ENCODE assay signal across 8 cellular contexts in the genomic region with DNA sequence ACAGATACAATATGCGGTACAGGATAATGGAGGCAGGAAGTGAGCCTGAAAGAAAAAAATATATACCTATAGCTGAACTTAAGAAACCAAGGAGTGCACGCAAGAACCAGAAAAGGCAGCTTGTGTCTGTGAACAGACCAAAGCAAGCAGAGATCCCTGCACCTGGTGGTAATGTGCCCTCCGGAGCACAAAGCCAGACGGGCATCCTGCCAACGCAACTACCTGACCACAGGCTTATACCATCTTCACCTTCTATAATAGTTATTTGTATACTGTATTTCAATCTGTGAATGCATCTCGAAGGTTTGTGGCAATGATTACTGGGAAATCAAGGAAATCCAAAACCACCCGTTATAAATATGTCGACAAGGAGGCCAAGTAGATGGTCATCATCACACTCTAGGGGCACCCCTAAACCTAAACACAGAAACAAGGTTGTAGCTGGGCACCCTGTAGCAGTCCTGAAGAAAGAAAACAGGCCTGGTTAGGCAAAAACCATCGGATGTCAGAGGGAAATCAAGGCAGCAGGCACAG. TPM values are rescaled to one million over a fixed set of nuclear protein-coding genes. Genes with fewer than 3 reads are reported as not detected.
DNase-seq lines count a peak whose midpoint lies in the region; ATAC-seq, FAIRE-seq and TF ChIP-seq lines count a peak whose summit lies in the region.

No MANE protein-coding gene starts in this region.

- H3K27me3 ChIP-seq in adrenal gland, result no peaks in the 10 kb centered on the region
- H3K27me3 ChIP-seq in small intestine (ENCODE audit: control insufficient read depth in 2 of 2, insufficient read depth in 2 of 2, low read length in 2 of 2), result no peaks in the 10 kb centered on the region

- FAIRE-seq in small intestine (lab: Jason Lieb, UNC), result no peak

- no peaks in the 10 kb centered on the region for H3K36me3 ChIP-seq in adrenal gland (replicated peaks in 1 of 2)
- H3K36me3 ChIP-seq in small intestine (ENCODE audit: control insufficient read depth in 2 of 2, insufficient read depth in 2 of 2, low read length in 2 of 2), result no peaks in the 10 kb centered on the region

- peak overlapping the region in 4 of 5 donors; percentile 84 to 93 (median 90) for H3K27ac ChIP-seq in adrenal gland
- peak overlapping the region; percentile 77 to 90 for H3K27ac ChIP-seq in small intestine (ENCODE audit: low read depth in 1 of 2, low read length in 1 of 2)

- no peak for TF ChIP-seq POLR2A in adrenal gland (IDR thresholded peaks at IDR 0.05)

- H3K4me1 ChIP-seq in adrenal gland (replicated peaks in 1 of 2), result peaks cover 18 to 24% of the 10 kb centered on the region in 2 donors
- H3K4me1 ChIP-seq in small intestine (ENCODE audit: control insufficient read depth in 2 of 2, insufficient read depth in 1 of 2, low read depth in 1 of 2, low read length in 1 of 2), result peaks cover 0 to 7% of the 10 kb centered on the region in 2 donors

- H3K9me3 ChIP-seq in adrenal gland (replicated peaks in 1 of 3) (no peaks in the 10 kb centered on the region), iPS-18c (ENCODE audit: control insufficient read depth, insufficient read depth, low read length) (peaks cover 2% of the 10 kb centered on the region), small intestine (ENCODE audit: control insufficient read depth, low read depth) (no peaks in the 10 kb centered on the region)

- in situ Hi-C loops in SK-MEL-5 (cut with HindIII; ENCODE audit: low pct_unique_long_range_greater_than_20kb, low sequenced_read_pairs), result no loop called here

- H3K4me3 ChIP-seq in adrenal gland, result peak overlapping the region; percentile 13 to 88 (median 42)
- H3K4me3 ChIP-seq in iPS-18c (ENCODE audit: insufficient read depth, low read depth, low read length), result peak overlapping the region; percentile 81
- H3K4me3 ChIP-seq in small intestine (ENCODE audit: low read depth in 1 of 2, low read length in 2 of 2), result peak overlapping the region; percentile 75 to 79

- WGBS in adrenal gland, 4 donors, result 9 to 13% (median 12%) methylated on average over 8 to 9 of the region's 9 CpGs
- 0 to 6% (median 2%) methylated on average over 9 of the region's 9 CpGs for WGBS in small intestine, 3 donors

- DNase-seq in COR-L47 (lab: John Stamatoyannopoulos, UW) (peak; percentile 73), HK-2 (ENCODE audit: unreplicated experiment) (peak; percentile 44), SK-MEL-5 (ENCODE audit: low read depth, low spot score) (peak; percentile 17), adrenal gland (peak in 5 of 7 donors; percentile 17 to 62 (median 40)), small intestine (peak; percentile 41), CD1c-positive myeloid dendritic cell (ENCODE audit: extremely low spot score) (no peak)

- intact Hi-C loops in adrenal gland (cut with DNase I), result no loop called here

- peak; percentile 22 for ATAC-seq in GM21381 (IDR thresholded peaks at IDR 0.05; ENCODE audit: unreplicated experiment)

- TF ChIP-seq CTCF in adrenal gland (IDR thresholded peaks at IDR 0.05), result no peak

RNA-seq across cellular contexts. Expression of gene FBXL4, which starts 0.8 kb away (rescaled TPM):
- 19.8 and 20.0 TPM in 2 replicates for total RNA-seq in SK-MEL-5 (2014; rRNA removed; shearing (Covaris generic))
- polyA plus RNA-seq in SK-MEL-5 (2015; cell fraction: cytosol; rRNA removed), result 11.4 and 15.5 TPM in 2 replicates
- 13.0 and 13.5 TPM in 2 replicates for polyA plus RNA-seq in SK-MEL-5 (2015; cell fraction: nucleus; rRNA removed)
- total RNA-seq in adrenal gland, result 10 to 100 TPM; 16.7 to 34.5 (median 29.2) TPM
- 10 to 100 TPM in 1 of 3 donors, 1 to 10 TPM in 2; 4.1 to 14.8 (median 5.3) TPM for polyA plus RNA-seq in adrenal gland
- 1 to 10 TPM; 3.1 to 5.7 (median 3.5) TPM for polyA plus RNA-seq in small intestine
